In genomic region chr3:56361731-56362130, GRCh38 we compare ENCODE assay signal across 19 cellular contexts.
DNase-seq lines count a peak whose midpoint lies in the region; ATAC-seq, FAIRE-seq and TF ChIP-seq lines count a peak whose summit lies in the region.
"Had no signal": no experiment of that assay in that cellular context is flagged by ENCODE, and none has a peak within 500 bp of the region (broad histone marks: within the 10 kb centered on the region; RNA-seq: fewer than 3 reads in every experiment).

No MANE protein-coding gene starts in this region.

- POLR2A ChIA-PET in HEK293 (lab: Yijun Ruan, JAX), result no interaction called here
- POLR2A ChIA-PET in CD4-positive, alpha-beta T cell (lab: Charles Lee), result no interaction called here

- H3K36me3 ChIP-seq in HEK293 (ENCODE audit: control insufficient read depth in 2 of 2, insufficient read depth in 1 of 2, low read length in 2 of 2), result no peaks in the 10 kb centered on the region
- H3K36me3 ChIP-seq in bronchial epithelial cell (ENCODE audit: control insufficient read depth, insufficient read depth, low read length), result no peaks in the 10 kb centered on the region
- H3K36me3 ChIP-seq: BE2C, Peyer's patch, SJCRH30 had no signal

- H3K9me3 ChIP-seq in HEK293 (ENCODE audit: control insufficient read depth, insufficient read depth, low read depth, low read length), result no peaks in the 10 kb centered on the region
- H3K9me3 ChIP-seq in CD4-positive, alpha-beta T cell (ENCODE audit: control insufficient read depth, low read length), result no peaks in the 10 kb centered on the region
- H3K9me3 ChIP-seq: BE2C, Peyer's patch, SJCRH30 had no signal

- TF ChIP-seq CTCF in HEK293 (tag by site-specific recombination; IDR thresholded peaks at IDR 0.05) (no peak), bronchial epithelial cell (IDR thresholded peaks at IDR 0.05; ENCODE audit: insufficient read depth, low read length, severe bottlenecking) (no peak)
- TF ChIP-seq CTCF in CD4-positive, alpha-beta T cell (IDR thresholded peaks at IDR 0.05), result no peak

- no peak overlapping the region for H3K27ac ChIP-seq in HEK293 (ENCODE audit: extremely low read depth, low read depth, low read length)
- H3K27ac ChIP-seq in CD4-positive, alpha-beta T cell (ENCODE audit: low read depth, low read length), result no peak overlapping the region
- H3K27ac ChIP-seq: HL-60, Peyer's patch, SJCRH30 had no signal

- peak; percentile 13 for DNase-seq in Daoy (ENCODE audit: low read depth)
- peak; percentile 58 for DNase-seq in bronchial epithelial cell (ENCODE audit: low read depth)
- DNase-seq in kidney tubule cell (ENCODE audit: low spot score), result peak; percentile 80
- no peak for DNase-seq in natural killer cell treated with Interleukin-12 subunit alpha and Interleukin-12 subunit beta and Interleukin-15 and Interleukin-18, amount 100 ng/mL, for 72 hours (ENCODE audit: low spot score)
- DNase-seq in CD4-positive, alpha-beta T cell, result no peak
- DNase-seq: BE2C; CD4-positive, CD25-positive, alpha-beta regulatory T cell; GDM1; HFFc6; KG1; NCI-H1092 treated with DMSO at 0.1 percent for 48 hours; NCI-H1436 treated with DMSO at 0.1 percent for 48 hours; NCI-H524 treated with DMSO at 0.1 percent for 48 hours; Peyer's patch; SJCRH30 had no signal

- intact Hi-C loops in CD4-positive, alpha-beta T cell (cut with DNase I, micrococcal nuclease), result no loop called here

- H3K9me3 Mint-ChIP-seq in natural killer cell treated with Interleukin-12 subunit alpha and Interleukin-12 subunit beta and Interleukin-15 and Interleukin-18, amount 100 ng/mL, for 72 hours, result peaks cover 3% of the 10 kb centered on the region
- no peaks in the 10 kb centered on the region for H3K9me3 Mint-ChIP-seq in CD4-positive, alpha-beta T cell

- H3K27me3 ChIP-seq in bronchial epithelial cell (ENCODE audit: control insufficient read depth, insufficient read depth, low read length), result no peaks in the 10 kb centered on the region
- no peaks in the 10 kb centered on the region for H3K27me3 ChIP-seq in CD4-positive, alpha-beta T cell (ENCODE audit: control insufficient read depth, insufficient read depth, low read length)
- H3K27me3 ChIP-seq: BE2C, Peyer's patch, SJCRH30 had no signal

- CTCF ChIA-PET in HEK293 (lab: Yijun Ruan, JAX), result interaction anchor here (1.9 kb wide), 1 partner anchor 14 kb away, joined by 9 read pairs; no protein-coding TSS in a partner anchor
- CTCF ChIA-PET in CD4-positive, alpha-beta T cell (lab: Charles Lee), result no interaction called here

- no peak for FAIRE-seq in bronchial epithelial cell (lab: Jason Lieb, UNC)
- FAIRE-seq: H54 had no signal

- H3K4me3 Mint-ChIP-seq in natural killer cell treated with Interleukin-12 subunit alpha and Interleukin-12 subunit beta and Interleukin-15 and Interleukin-18, amount 100 ng/mL, for 72 hours, result no peak overlapping the region
- H3K4me3 Mint-ChIP-seq in CD4-positive, alpha-beta T cell, result no peak overlapping the region
- H3K4me3 Mint-ChIP-seq: CD4-positive, CD25-positive, alpha-beta regulatory T cell; HFFc6 had no signal

- ATAC-seq in natural killer cell treated with Interleukin-12 subunit alpha and Interleukin-12 subunit beta and Interleukin-15 and Interleukin-18, amount 100 ng/mL, for 72 hours, result no peak
- no peak for ATAC-seq in CD4-positive, alpha-beta T cell (ENCODE audit: poor library complexity)
- no peak for ATAC-seq in GM19452 (IDR thresholded peaks at IDR 0.05; ENCODE audit: unreplicated experiment)

- H3K4me1 Mint-ChIP-seq in natural killer cell treated with Interleukin-12 subunit alpha and Interleukin-12 subunit beta and Interleukin-15 and Interleukin-18, amount 100 ng/mL, for 72 hours (ENCODE audit: low read depth in 2 of 2), result no peaks in the 10 kb centered on the region
- H3K4me1 Mint-ChIP-seq in CD4-positive, alpha-beta T cell (ENCODE audit: low read depth), result no peaks in the 10 kb centered on the region
- H3K4me1 Mint-ChIP-seq: CD4-positive, CD25-positive, alpha-beta regulatory T cell had no signal

- H3K27me3 Mint-ChIP-seq in natural killer cell treated with Interleukin-12 subunit alpha and Interleukin-12 subunit beta and Interleukin-15 and Interleukin-18, amount 100 ng/mL, for 72 hours, result peaks cover 18% of the 10 kb centered on the region in 2 donors
- peaks cover 8% of the 10 kb centered on the region for H3K27me3 Mint-ChIP-seq in CD4-positive, alpha-beta T cell

- no peaks in the 10 kb centered on the region for H3K4me1 ChIP-seq in HEK293 (ENCODE audit: control insufficient read depth, insufficient read depth, low read length)
- H3K4me1 ChIP-seq: BE2C, Peyer's patch, SJCRH30 had no signal

- H3K36me3 Mint-ChIP-seq in natural killer cell treated with Interleukin-12 subunit alpha and Interleukin-12 subunit beta and Interleukin-15 and Interleukin-18, amount 100 ng/mL, for 72 hours, result no peaks in the 10 kb centered on the region
- no peaks in the 10 kb centered on the region for H3K36me3 Mint-ChIP-seq in CD4-positive, alpha-beta T cell (ENCODE audit: low read depth)
- H3K36me3 Mint-ChIP-seq: CD4-positive, CD25-positive, alpha-beta regulatory T cell had no signal

- H3K4me3 ChIP-seq in HEK293 (ENCODE audit: low read depth, low read length), result no peak overlapping the region
- no peak overlapping the region for H3K4me3 ChIP-seq in bronchial epithelial cell (ENCODE audit: low read depth, low read length)
- H3K4me3 ChIP-seq: Peyer's patch, SJCRH30 had no signal

- no peak overlapping the region for H3K27ac Mint-ChIP-seq in natural killer cell treated with Interleukin-12 subunit alpha and Interleukin-12 subunit beta and Interleukin-15 and Interleukin-18, amount 100 ng/mL, for 72 hours
- no peak overlapping the region for H3K27ac Mint-ChIP-seq in CD4-positive, alpha-beta T cell
- H3K27ac Mint-ChIP-seq: CD4-positive, CD25-positive, alpha-beta regulatory T cell; HFFc6 had no signal

TF ChIP-seq in HEK293, 187 proteins besides CTCF, POLR2A, EP300 and RAD21:
- TF ChIP-seq SP7 (tag by site-specific recombination; IDR thresholded peaks at IDR 0.05) (0 out of 2 replicates have a peak, but pooled peaks have one; percentile 19), ZNF596 (tag by site-specific recombination; IDR thresholded peaks at IDR 0.05) (no peak), ZNF366 (tag by site-specific recombination; conservative IDR thresholded peaks at IDR 0.05) (no peak), PRDM2 (tag by site-specific recombination; IDR thresholded peaks at IDR 0.05; ENCODE audit: borderline replicate concordance) (no peak)

Comparison
In these comparisons a context has a peak if more than half of its experiments do, and no peak if none do; other contexts are left out.
1. DNase-seq: peak in Daoy (single experiment), bronchial epithelial cell (single experiment) and kidney tubule cell (single experiment); none in natural killer cell treated with Interleukin-12 subunit alpha and Interleukin-12 subunit beta and Interleukin-15 and Interleukin-18, amount 100 ng/mL, for 72 hours (single experiment) and CD4-positive, alpha-beta T cell (0 of 10).